In the genomic region with DNA sequence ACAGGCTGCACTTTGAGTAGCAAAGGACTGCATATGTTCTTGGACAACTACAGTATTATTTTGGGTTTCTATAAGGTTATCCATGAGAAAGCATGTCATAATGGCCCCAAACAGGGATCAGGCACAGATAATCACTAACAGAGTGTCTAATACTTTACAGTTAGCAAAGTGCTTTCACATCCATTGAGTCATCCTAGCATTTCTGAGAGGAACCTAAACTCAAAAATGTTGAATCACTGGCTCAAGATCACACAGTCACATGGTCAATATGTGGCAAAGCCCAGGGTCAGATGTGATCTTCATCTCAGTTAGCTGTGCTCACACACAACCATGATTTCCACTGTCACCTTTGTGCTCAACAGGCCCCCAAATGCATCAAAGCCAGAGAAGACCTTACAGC, we compare ENCODE assay signal across 11 cellular contexts.
DNase-seq lines count a peak whose midpoint lies in the region; ATAC-seq lines count a peak whose summit lies in the region.
"Had no signal": no experiment of that assay in that cellular context is flagged by ENCODE, and none has a peak within 500 bp of the region (broad histone marks: within the 10 kb centered on the region; RNA-seq: fewer than 3 reads in every experiment).

No MANE protein-coding gene starts in this region.

- DNase-seq in ELR (ENCODE audit: low read depth): peak; percentile 72
- DNase-seq in fibroblast of peridontal ligament (ENCODE audit: extremely low read depth): peak; percentile 72
- no peak for DNase-seq in COLO668 (lab: John Stamatoyannopoulos, UW; ENCODE audit: unreplicated experiment)
- no peak for DNase-seq in stimulated activated CD4-positive, alpha-beta T cell treated with anti-CD3 and anti-CD28 coated beads, Interleukin-12 subunit alpha, Interleukin-12 subunit beta, amount 100 ng/mL, for 4 hours
- no peak for DNase-seq in KG1 (lab: John Stamatoyannopoulos, UW)
- DNase-seq: activated CD8-positive, alpha-beta T cell treated with anti-CD3 and anti-CD28 coated beads for 36 hours; GOT3; RPMI8226 had no signal

- ATAC-seq in GM21390 (IDR thresholded peaks at IDR 0.05; ENCODE audit: unreplicated experiment) (peak; percentile 42), HG03442 (IDR thresholded peaks at IDR 0.05; ENCODE audit: unreplicated experiment) (peak; percentile 53), HG02763 (IDR thresholded peaks at IDR 0.05; ENCODE audit: unreplicated experiment) (no peak)
- ATAC-seq: activated CD8-positive, alpha-beta T cell treated with anti-CD3 and anti-CD28 coated beads for 36 hours had no signal

Comparison
In these comparisons a context has a peak if more than half of its experiments do, and no peak if none do; other contexts are left out.
1. DNase-seq: peak in ELR (single experiment) and fibroblast of peridontal ligament (single experiment); none in COLO668 (single experiment), stimulated activated CD4-positive, alpha-beta T cell treated with anti-CD3 and anti-CD28 coated beads, Interleukin-12 subunit alpha, Interleukin-12 subunit beta, amount 100 ng/mL, for 4 hours (single experiment) and KG1 (single experiment).